Comparison of ENCODE assay signal across 9 cellular contexts in genomic region chr18:23438608-23439366, GRCh38. TPM values are rescaled to one million over a fixed set of nuclear protein-coding genes. Genes with fewer than 3 reads are reported as not detected.
A peak's percentile ranks its signal among the peaks of the same experiment; 100 is the strongest.
DNase-seq lines count a peak whose midpoint lies in the region; ATAC-seq, FAIRE-seq and TF ChIP-seq lines count a peak whose summit lies in the region.
"Had no signal": no experiment of that assay in that cellular context is flagged by ENCODE, and none has a peak within 500 bp of the region (broad histone marks: within the 10 kb centered on the region; RNA-seq: fewer than 3 reads in every experiment).

No MANE protein-coding gene starts in this region.

- no peaks in the 10 kb centered on the region for H3K27me3 ChIP-seq in CD4-positive, alpha-beta T cell (ENCODE audit: control insufficient read depth, insufficient read depth, low read length)
- no peaks in the 10 kb centered on the region for H3K27me3 ChIP-seq in K562 (ENCODE audit: control insufficient read depth in 2 of 2, insufficient read depth in 2 of 2, low read length in 2 of 2)
- H3K27me3 ChIP-seq: sigmoid colon had no signal

- H3K4me3 Mint-ChIP-seq in CD4-positive, alpha-beta T cell: peak overlapping the region; percentile 77
- H3K4me3 Mint-ChIP-seq in IgD-negative memory B cell (peak overlapping the region; percentile 65 to 94 (median 90)), nephron progenitor cell (peak overlapping the region; percentile 96)

- WGBS in K562 (ENCODE audit: insufficient coverage, low coverage, missing lambda C conversion rate): 44% methylated on average over 11 of the region's 11 CpGs

- H4K20me1 ChIP-seq in K562 (replicated peaks; ENCODE audit: control insufficient read depth, insufficient read depth, low read length): no peaks in the 10 kb centered on the region

- TF ChIP-seq POLR2A in K562 (conservative IDR thresholded peaks at IDR 0.05): no peak

- BruUV-seq in K562 (replicated peaks; lab: Mats Ljungman, UMichigan): TSS peak; percentile 72

- no peak overlapping the region for H3K27ac Mint-ChIP-seq in CD4-positive, alpha-beta T cell
- peak overlapping the region in 2 of 3 donors; percentile 39 to 59 for H3K27ac Mint-ChIP-seq in IgD-negative memory B cell
- H3K27ac Mint-ChIP-seq in nephron progenitor cell: no peak overlapping the region

- FAIRE-seq in K562 (lab: Jason Lieb, UNC): peak; percentile 11

- peaks cover 14% of the 10 kb centered on the region for H3K4me1 Mint-ChIP-seq in CD4-positive, alpha-beta T cell (ENCODE audit: low read depth)
- peaks cover 10 to 13% (median 11%) of the 10 kb centered on the region in 3 donors for H3K4me1 Mint-ChIP-seq in IgD-negative memory B cell
- peaks cover 13% of the 10 kb centered on the region for H3K4me1 Mint-ChIP-seq in nephron progenitor cell

- peak overlapping the region; percentile 70 for H3K4me3 ChIP-seq in K562

- peaks cover 10% of the 10 kb centered on the region for H3K79me2 ChIP-seq in K562 (ENCODE audit: control insufficient read depth, insufficient read depth, low read length)

- POLR2A ChIA-PET in CD4-positive, alpha-beta T cell (lab: Charles Lee): interaction anchor here (1.6 kb wide), 1 partner anchor 14 kb away, joined by 13 read pairs; the partner anchor contains the start of gene RIOK3
- POLR2A ChIA-PET in K562 (lab: Yijun Ruan, JAX): interaction anchor here (1.0 kb wide), 1 partner anchor 15 kb away, joined by 3 read pairs; the partner anchor contains the start of gene RIOK3

- no peak overlapping the region for H3K27ac ChIP-seq in CD4-positive, alpha-beta T cell (ENCODE audit: low read depth, low read length)
- H3K27ac ChIP-seq in K562 (ENCODE audit: extremely low read depth, low read depth, low read length): peak overlapping the region; percentile 45; the same call in 1 of the 3 replicates

- no peaks in the 10 kb centered on the region for H3K9me3 ChIP-seq in CD4-positive, alpha-beta T cell (ENCODE audit: control insufficient read depth, low read length)
- H3K9me3 ChIP-seq in K562 (replicated peaks; ENCODE audit: control insufficient read depth, insufficient read depth, low read depth, low read length): peaks cover 3% of the 10 kb centered on the region
- H3K9me3 ChIP-seq: sigmoid colon had no signal

- peak overlapping the region; percentile 96 for H2AFZ ChIP-seq in K562 (ENCODE audit: low read depth, low read length)

- peak overlapping the region; percentile 98 for H3K4me2 ChIP-seq in K562 (ENCODE audit: insufficient read depth, low read length)

- CTCF ChIA-PET in CD4-positive, alpha-beta T cell (lab: Charles Lee): interaction anchor here (0.7 kb wide), 2 partner anchors 36 to 637 kb away, joined by 3 to 4 read pairs; no protein-coding TSS in a partner anchor
- CTCF ChIA-PET in K562 (lab: Yijun Ruan, JAX; ENCODE audit: low intra/inter-chr PET ratio): no interaction called here

- intact Hi-C loops in CD4-positive, alpha-beta T cell (cut with DNase I, micrococcal nuclease): no loop called here
- intact Hi-C loops in K562 (cut with micrococcal nuclease): no loop called here

- H3K36me3 Mint-ChIP-seq in CD4-positive, alpha-beta T cell (ENCODE audit: low read depth): no peaks in the 10 kb centered on the region
- H3K36me3 Mint-ChIP-seq in IgD-negative memory B cell (no peaks in the 10 kb centered on the region), nephron progenitor cell (ENCODE audit: low read depth) (peaks cover 5% of the 10 kb centered on the region)

- H3K4me1 ChIP-seq in K562 (replicated peaks in 1 of 2; ENCODE audit: control insufficient read depth in 2 of 2, insufficient read depth in 2 of 2, low read length in 2 of 2): peaks cover 11 to 14% of the 10 kb centered on the region in 2 experiments

- no peak for TF ChIP-seq RAD21 in K562 (CRISPR knock-in tag; conservative IDR thresholded peaks at IDR 0.05 in 1 of 2, IDR thresholded peaks at IDR 0.05 in 1 of 2)

- no peaks in the 10 kb centered on the region for H3K9me3 Mint-ChIP-seq in CD4-positive, alpha-beta T cell
- no peaks in the 10 kb centered on the region for H3K9me3 Mint-ChIP-seq in IgD-negative memory B cell
- H3K9me3 Mint-ChIP-seq in nephron progenitor cell: peaks cover 16% of the 10 kb centered on the region

- no peak for ATAC-seq in CD4-positive, alpha-beta T cell (ENCODE audit: poor library complexity)
- peak; percentile 73 for ATAC-seq in K562
- ATAC-seq in GM21367 (IDR thresholded peaks at IDR 0.05; ENCODE audit: unreplicated experiment): no peak
- no peak for ATAC-seq in GM18907 (IDR thresholded peaks at IDR 0.05; ENCODE audit: unreplicated experiment)
- ATAC-seq in HG03565 (IDR thresholded peaks at IDR 0.05; ENCODE audit: unreplicated experiment): no peak

- in situ Hi-C loops in K562 (cut with MboI): no loop called here

- TF ChIP-seq CTCF in CD4-positive, alpha-beta T cell (IDR thresholded peaks at IDR 0.05): no peak
- TF ChIP-seq CTCF in K562 (IDR thresholded peaks at IDR 0.05 in 2 of 3, conservative IDR thresholded peaks at IDR 0.05 in 1 of 3; ENCODE audit: insufficient read depth in 2 of 3, low read depth in 1 of 3, low read length in 3 of 3) (no peak), nephron progenitor cell (IDR thresholded peaks at IDR 0.05) (no peak)

- DNase-seq in CD4-positive, alpha-beta T cell: no peak
- DNase-seq in K562 (ENCODE audit: extremely low read depth in 1 of 4, low spot score in 3 of 4) (peak in 3 of 4 experiments; percentile 28 to 57 (median 54)), nephron progenitor cell (no peak), NCI-H1048 (lab: John Stamatoyannopoulos, UW) (no peak)
- DNase-seq: sigmoid colon had no signal

- H3K36me3 ChIP-seq in K562 (ENCODE audit: control insufficient read depth, insufficient read depth, low read length): peaks cover 3% of the 10 kb centered on the region; the same call in 2 of the 3 replicates
- H3K36me3 ChIP-seq: sigmoid colon had no signal

- no peaks in the 10 kb centered on the region for H3K9me1 ChIP-seq in K562 (ENCODE audit: control insufficient read depth, insufficient read depth, low read length)

- H3K9ac ChIP-seq in K562 (ENCODE audit: insufficient read depth in 1 of 2, low read depth in 2 of 2, low read length in 2 of 2): peak overlapping the region; percentile 76 to 77; a peak in 3 of 4 replicates

- no peak for TF ChIP-seq EP300 in K562 (IDR thresholded peaks at IDR 0.05; ENCODE audit: low read length)

- no peaks in the 10 kb centered on the region for H3K27me3 Mint-ChIP-seq in CD4-positive, alpha-beta T cell
- H3K27me3 Mint-ChIP-seq in IgD-negative memory B cell (no peaks in the 10 kb centered on the region), nephron progenitor cell (ENCODE audit: low read depth, poor library complexity) (peaks cover 7% of the 10 kb centered on the region)

RNA-seq across cellular contexts. Expression of gene RIOK3, which starts 14.3 kb away (rescaled TPM):
- total RNA-seq in CD4-positive, alpha-beta T cell: 100 to 1,000 TPM; 151 to 153 TPM
- polyA plus RNA-seq in IgD-negative memory B cell (42.0 TPM), K562 (2011; rRNA removed) (85.1 and 89.5 TPM in 2 replicates), K562 (2014; fragmentation: Illumina TruSeq; extraction: Trizol) (71.4 and 80.5 TPM in 2 replicates), K562 (2014; fragmentation: Nextera tagmentation; extraction: Ambion mirVana) (10 to 100 TPM; 21.4 to 39.4 TPM), K562 (2014; rRNA removed) (53.9 and 57.4 TPM in 2 replicates)
- 90.6 and 225 TPM in 2 replicates for total RNA-seq in K562 (2011; cell fraction: chromatin; rRNA removed; ENCODE audit: low replicate concordance)
- total RNA-seq in K562 (2011; cell fraction: nucleolus; rRNA removed): 55.7 and 61.2 TPM in 2 replicates
- total RNA-seq in K562 (2011; cell fraction: nucleoplasm; rRNA removed): 83.1 and 87.0 TPM in 2 replicates
- total RNA-seq in K562 (2014; rRNA removed) (52.1 and 63.1 TPM in 2 replicates), K562 (2014; rRNA removed; fragmentation: Illumina TruSeq; extraction: Trizol) (85.2 and 99.9 TPM in 2 replicates), K562 (2015; rRNA removed; fragmentation: Illumina TruSeq; extraction: Trizol) (72.2 and 73.3 TPM in 2 replicates), K562 (2021) (61.2 and 62.9 TPM in 2 replicates)
- 26.9 and 30.9 TPM in 2 replicates for polyA plus RNA-seq in K562 (2011; cell fraction: cytosol; rRNA removed)
- polyA plus RNA-seq in K562 (2011; cell fraction: nucleus; rRNA removed): 50.2 and 79.8 TPM in 2 replicates
- polyA plus RNA-seq in K562 (2012): 67.3 and 78.4 TPM in 2 replicates
- 109 and 130 TPM in 2 replicates for polyA minus RNA-seq in K562 (2011; rRNA and poly(A)+ RNA removed)
- polyA minus RNA-seq in K562 (2011; cell fraction: cytosol; rRNA and poly(A)+ RNA removed): 68.5 and 72.1 TPM in 2 replicates
- polyA minus RNA-seq in K562 (2011; cell fraction: nucleus; rRNA and poly(A)+ RNA removed): 33.3 and 66.6 TPM in 2 replicates

Comparison
In these comparisons a context has a peak if more than half of its experiments do, and no peak if none do; other contexts are left out.
1. DNase-seq: peak in K562 (3 of 4); none in CD4-positive, alpha-beta T cell (0 of 10), nephron progenitor cell (single experiment) and NCI-H1048 (single experiment).
2. H3K27ac Mint-ChIP-seq: peak in IgD-negative memory B cell (2 of 3); none in CD4-positive, alpha-beta T cell (single experiment) and nephron progenitor cell (single experiment).
3. Peak in every context shown above with its lines, with median percentiles within 50 percentile points of each other: H3K4me3 Mint-ChIP-seq.